8 cellular contexts compared by ENCODE assay signal in the genomic region with DNA sequence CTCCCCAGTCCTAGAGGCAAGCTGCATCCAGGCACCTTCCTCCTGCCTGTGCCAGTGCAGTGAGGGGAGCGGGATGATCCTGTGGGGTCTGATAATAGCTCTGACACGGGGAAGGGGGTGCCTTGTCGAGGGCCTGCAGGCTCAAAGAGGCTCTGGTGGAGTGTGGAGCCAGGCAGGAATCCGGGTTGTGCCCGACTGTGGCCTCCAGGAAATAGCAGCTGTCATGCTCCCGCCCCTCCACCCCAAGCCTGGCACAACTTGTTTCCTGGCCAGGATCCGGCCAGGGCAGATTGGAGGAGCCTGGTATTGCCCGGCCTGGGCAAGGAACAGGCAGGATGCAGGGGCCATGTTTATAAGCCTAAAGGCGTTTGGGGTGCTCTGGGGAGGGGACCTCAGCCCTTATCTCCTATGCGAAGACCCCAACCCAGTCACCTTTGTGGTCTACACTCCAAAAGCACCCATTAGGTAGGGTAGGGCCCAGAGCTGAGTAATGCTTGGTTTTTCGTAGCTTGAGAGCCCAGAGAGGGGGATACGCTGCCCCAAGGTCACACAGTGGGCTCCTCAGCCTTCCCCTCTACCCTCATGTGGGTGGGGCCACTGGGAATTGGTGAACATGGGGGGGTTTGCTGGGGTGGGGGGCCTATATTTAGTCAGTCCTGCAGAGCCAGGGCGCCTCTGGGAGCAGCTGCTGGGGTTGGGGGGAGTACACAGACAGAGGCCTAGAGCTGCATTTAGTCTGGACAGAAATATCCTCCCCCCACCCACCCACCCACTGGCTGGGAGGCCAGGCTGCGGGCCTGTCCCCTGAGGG. TPM values are rescaled to one million over a fixed set of nuclear protein-coding genes. Genes with fewer than 3 reads are reported as not detected.
A peak's percentile ranks its signal among the peaks of the same experiment; 100 is the strongest.
DNase-seq lines count a peak whose midpoint lies in the region; ATAC-seq, FAIRE-seq and TF ChIP-seq lines count a peak whose summit lies in the region.

No MANE protein-coding gene starts in this region.

- dilution Hi-C loops in mammary epithelial cell (cut with HindIII; ENCODE audit: low sequenced_read_pairs) = no loop called here

- no peak for TF ChIP-seq POLR2A in HepG2 (IDR thresholded peaks at IDR 0.05; ENCODE audit: insufficient read depth in 1 of 2, low read depth in 2 of 2, low read length in 2 of 2)

- H3K9ac ChIP-seq in mammary epithelial cell (ENCODE audit: insufficient read depth, low read length) (peak overlapping the region; percentile 62), HepG2 (ENCODE audit: insufficient read depth, low read depth, low read length) (no peak overlapping the region)

- H3K4me3 ChIP-seq in AG09309 (ENCODE audit: control insufficient read depth, low read depth, low read length) (peak overlapping the region; percentile 34), mammary epithelial cell (replicated peaks in 1 of 3; ENCODE audit: insufficient read depth in 1 of 3, low read depth in 2 of 3, low read length in 3 of 3) (peak overlapping the region in 2 of 3 experiments; percentile 25 to 38), HepG2 (replicated peaks in 1 of 3; ENCODE audit: insufficient read depth in 1 of 3, low read depth in 2 of 3, low read length in 3 of 3) (no peak overlapping the region), thoracic aorta (peak overlapping the region; percentile 63)

- no peak for ATAC-seq in HepG2
- ATAC-seq in thoracic aorta (ENCODE audit: insufficient number of reproducible peaks, low FRiP score, low read depth) = no peak
- ATAC-seq in HG02623 (IDR thresholded peaks at IDR 0.05; ENCODE audit: unreplicated experiment) = no peak

- peaks cover 54 to 72% (median 69%) of the 10 kb centered on the region in 3 donors for H3K4me1 Mint-ChIP-seq in IgD-negative memory B cell

- BruUV-seq in mammary epithelial cell (replicated peaks; lab: Mats Ljungman, UMichigan) (no TSS peak), HepG2 (replicated peaks; lab: Mats Ljungman, UMichigan) (no TSS peak)

- H3K36me3 Mint-ChIP-seq in IgD-negative memory B cell = peaks cover 4% of the 10 kb centered on the region

- peaks cover 65% of the 10 kb centered on the region for H3K4me1 ChIP-seq in mammary epithelial cell (ENCODE audit: insufficient read depth, low read length)
- peaks cover 72% of the 10 kb centered on the region for H3K4me1 ChIP-seq in HepG2 (ENCODE audit: insufficient read depth, low read length)
- H3K4me1 ChIP-seq in thoracic aorta (ENCODE audit: control insufficient read depth in 1 of 2, low read depth in 2 of 2) = peaks cover 62 to 90% of the 10 kb centered on the region in 2 donors

- H3K27ac ChIP-seq in mammary epithelial cell (ENCODE audit: insufficient read depth, low read depth, low read length) (peak overlapping the region; percentile 87), HepG2 (ENCODE audit: extremely low read length, insufficient read depth, low read length) (no peak overlapping the region), thoracic aorta (peak overlapping the region; percentile 95 to 99)

- POLR2A ChIA-PET in HepG2 (lab: Yijun Ruan, JAX) = interaction anchor here (0.7 kb wide), 1 partner anchor 10 kb away, joined by 3 read pairs; no protein-coding TSS in a partner anchor

- no peaks in the 10 kb centered on the region for H3K36me3 ChIP-seq in mammary epithelial cell (ENCODE audit: insufficient read depth, low read length)
- H3K36me3 ChIP-seq in HepG2 (replicated peaks in 1 of 2; ENCODE audit: control insufficient read depth in 1 of 2, insufficient read depth in 2 of 2, low read length in 2 of 2) = peaks cover 14 to 27% of the 10 kb centered on the region in 2 experiments
- no peaks in the 10 kb centered on the region for H3K36me3 ChIP-seq in thoracic aorta

- CTCF ChIA-PET in mammary epithelial cell (lab: Charles Lee; ENCODE audit: low non-redundant PET) = interaction anchor here (0.6 kb wide), 1 partner anchor 16 kb away, joined by 5 read pairs; no protein-coding TSS in a partner anchor
- CTCF ChIA-PET in HepG2 (lab: Yijun Ruan, JAX; ENCODE audit: low intra/inter-chr PET ratio, low total read pairs) = no interaction called here

- H4K20me1 ChIP-seq in mammary epithelial cell (ENCODE audit: insufficient read depth, low read length) = no peaks in the 10 kb centered on the region
- H4K20me1 ChIP-seq in HepG2 (ENCODE audit: insufficient read depth, low read length) = peaks cover 78% of the 10 kb centered on the region

- intact Hi-C loops in mammary epithelial cell (cut with micrococcal nuclease) (loop anchor here (1.0 kb wide), 1 partner anchor 8 kb away; no protein-coding TSS in a partner anchor), HepG2 (cut with micrococcal nuclease; ENCODE audit: unreplicated experiment) (no loop called here)

- H3K27me3 ChIP-seq in mammary epithelial cell (ENCODE audit: insufficient read depth, low read length) (no peaks in the 10 kb centered on the region), HepG2 (ENCODE audit: control insufficient read depth in 1 of 2, insufficient read depth in 2 of 2, low read length in 2 of 2) (no peaks in the 10 kb centered on the region), thoracic aorta (replicated peaks; ENCODE audit: insufficient read depth) (no peaks in the 10 kb centered on the region)

- TF ChIP-seq EP300 in HepG2 (IDR thresholded peaks at IDR 0.05; ENCODE audit: low read depth in 2 of 2, low read length in 2 of 2) (no peak), HepG2 (CRISPR knock-in tag; IDR thresholded peaks at IDR 0.05; ENCODE audit: borderline replicate concordance) (no peak)

- peak overlapping the region; percentile 84 for H3K4me2 ChIP-seq in mammary epithelial cell (ENCODE audit: insufficient read depth, low read depth, low read length)
- no peak overlapping the region for H3K4me2 ChIP-seq in HepG2 (ENCODE audit: low read depth, low read length)

- TF ChIP-seq CTCF in AG09309 (IDR thresholded peaks at IDR 0.05; ENCODE audit: control insufficient read depth, insufficient read depth, low read depth, low read length, missing control alignments) (no peak), mammary epithelial cell (conservative IDR thresholded peaks at IDR 0.05 in 1 of 2, IDR thresholded peaks at IDR 0.05 in 1 of 2; ENCODE audit: extremely low read depth in 1 of 2, insufficient read depth in 1 of 2, low read depth in 1 of 2, low read length in 2 of 2) (no peak), HepG2 (CRISPR knock-in tag; IDR thresholded peaks at IDR 0.05) (no peak), thoracic aorta (IDR thresholded peaks at IDR 0.05) (no peak)

- peak overlapping the region; percentile 60 for H2AFZ ChIP-seq in mammary epithelial cell (ENCODE audit: low read depth, low read length)
- H2AFZ ChIP-seq in HepG2 (ENCODE audit: low read length) = no peak overlapping the region

- H3K27ac Mint-ChIP-seq in IgD-negative memory B cell = peak overlapping the region; percentile 81 to 87 (median 87)

- no peak for FAIRE-seq in HepG2 (lab: Jason Lieb, UNC)

- H3K79me2 ChIP-seq in mammary epithelial cell (ENCODE audit: insufficient read depth, low read length) = peaks cover 58% of the 10 kb centered on the region
- H3K79me2 ChIP-seq in HepG2 (ENCODE audit: insufficient read depth, low read length) = peaks cover 94% of the 10 kb centered on the region

- whole genome bisulfite sequencing in mammary epithelial cell (ENCODE audit: low coverage, missing lambda C conversion rate) = 0% methylated on average over 8 of the region's 14 CpGs
- 88% methylated on average over 6 of the region's 14 CpGs for WGBS in HepG2 (ENCODE audit: low lambda C conversion rate)

- no peaks in the 10 kb centered on the region for H3K9me3 Mint-ChIP-seq in IgD-negative memory B cell

- DNase-seq in AG09309 (ENCODE audit: low read depth) = no peak
- peak; percentile 76 for DNase-seq in mammary epithelial cell
- DNase-seq in HepG2 (ENCODE audit: low spot score) = no peak
- DNase-seq in thoracic aorta (ENCODE audit: low spot score) = no peak
- no peak for DNase-seq in COR-L47 (lab: John Stamatoyannopoulos, UW)
- no peak for DNase-seq in kidney glomerular epithelial cell (lab: John Stamatoyannopoulos, UW)

- H3K27me3 Mint-ChIP-seq in IgD-negative memory B cell = no peaks in the 10 kb centered on the region

- H3K4me3 Mint-ChIP-seq in IgD-negative memory B cell = peak overlapping the region; percentile 70 to 90 (median 82)

- TF ChIP-seq RAD21 in HepG2 (CRISPR knock-in tag; IDR thresholded peaks at IDR 0.05) = no peak

- in situ Hi-C loops in mammary epithelial cell (cut with MboI; ENCODE audit: low sequenced_read_pairs in 2 of 2) (no loop called here), HepG2 (cut with HindIII; ENCODE audit: extremely low pct_ligation_motif_present, low pct_unique_long_range_greater_than_20kb) (no loop called here)

- H3K9me3 ChIP-seq in mammary epithelial cell (replicated peaks; ENCODE audit: insufficient read depth, low read length) (no peaks in the 10 kb centered on the region), HepG2 (ENCODE audit: low read length) (no peaks in the 10 kb centered on the region), thoracic aorta (no peaks in the 10 kb centered on the region)

TF ChIP-seq in HepG2, 621 proteins besides CTCF, POLR2A, EP300 and RAD21 (continues in another document):
- TF ChIP-seq ZNF841 (CRISPR knock-in tag; IDR thresholded peaks at IDR 0.05; ENCODE audit: borderline replicate concordance) = no peak

RNA-seq across cellular contexts. Expression of gene CXXC5, which starts 12.2 kb away (rescaled TPM):
- polyA plus RNA-seq in IgD-negative memory B cell = 447 TPM
- total RNA-seq in mammary epithelial cell = 10 to 100 TPM; 13.8 to 47.3 TPM
- polyA plus RNA-seq in mammary epithelial cell = 16.6 TPM
- 5.8 TPM for polyA minus RNA-seq in mammary epithelial cell
- 30.7 and 33.0 TPM in 2 replicates for total RNA-seq in HepG2 (2016; rRNA removed; fragmentation: Illumina TruSeq; extraction: Trizol)
- total RNA-seq in HepG2 (2016; cell fraction: cytosol; rRNA removed; fragmentation: Illumina TruSeq; extraction: Trizol; ENCODE audit: low read depth) = 7.4 and 8.6 TPM in 2 replicates
- 30.5 and 33.5 TPM in 2 replicates for total RNA-seq in HepG2 (2016; cell fraction: insoluble cytoplasmic fraction; rRNA removed; fragmentation: Illumina TruSeq; extraction: Trizol)
- total RNA-seq in HepG2 (2016; cell fraction: membrane; rRNA removed; fragmentation: Illumina TruSeq; extraction: Trizol) = 32.7 and 37.9 TPM in 2 replicates
- total RNA-seq in HepG2 (2016; cell fraction: nucleus; rRNA removed; fragmentation: Illumina TruSeq; extraction: Trizol) = 17.6 and 21.1 TPM in 2 replicates
- polyA plus RNA-seq in HepG2 (2011; rRNA removed) = 27.9 and 32.3 TPM in 2 replicates
- polyA plus RNA-seq in HepG2 (2011; cell fraction: cytosol; rRNA removed) = 20.7 and 35.7 TPM in 2 replicates
- 20.0 and 30.1 TPM in 2 replicates for polyA plus RNA-seq in HepG2 (2011; cell fraction: nucleus; rRNA removed)
- polyA plus RNA-seq in HepG2 (2012) = 21.9 and 26.2 TPM in 2 replicates
- polyA plus RNA-seq in HepG2 (2016; cell fraction: cytosol; fragmentation: Illumina TruSeq; extraction: Trizol; ENCODE audit: low read depth) = 7.7 and 8.6 TPM in 2 replicates
- 46.9 and 51.9 TPM in 2 replicates for polyA plus RNA-seq in HepG2 (2016; cell fraction: insoluble cytoplasmic fraction; fragmentation: Illumina TruSeq; extraction: Trizol; ENCODE audit: low read depth)
- polyA plus RNA-seq in HepG2 (2016; cell fraction: membrane; fragmentation: Illumina TruSeq; extraction: Trizol; ENCODE audit: low read depth) = 30.1 and 31.3 TPM in 2 replicates
- 39.0 and 44.0 TPM in 2 replicates for polyA plus RNA-seq in HepG2 (2016; cell fraction: nucleus; fragmentation: Illumina TruSeq; extraction: Trizol; ENCODE audit: insufficient read depth, low read depth)
- polyA minus RNA-seq in HepG2 (2011; rRNA and poly(A)+ RNA removed; ENCODE audit: low replicate concordance) = 13.2 and 63.5 TPM in 2 replicates
- 26.9 and 37.6 TPM in 2 replicates for polyA minus RNA-seq in HepG2 (2011; cell fraction: cytosol; rRNA and poly(A)+ RNA removed)
- 18.7 and 20.6 TPM in 2 replicates for polyA minus RNA-seq in HepG2 (2011; cell fraction: nucleus; rRNA and poly(A)+ RNA removed)
- 10 to 100 TPM; 58.5 to 62.5 TPM for total RNA-seq in thoracic aorta

Comparison
In these comparisons a context has a peak if more than half of its experiments do, and no peak if none do; other contexts are left out.
1. H3K4me3 ChIP-seq: peak in AG09309 (single experiment), mammary epithelial cell (2 of 3) and thoracic aorta (single experiment); none in HepG2 (0 of 3).